Comparison of ENCODE assay signal across 24 cellular contexts in genomic region chr14:99171396-99171795, GRCh38.
"Had no signal": no experiment of that assay in that cellular context is flagged by ENCODE, and none has a peak within 500 bp of the region (broad histone marks: within the 10 kb centered on the region; RNA-seq: fewer than 3 reads in every experiment).

No MANE protein-coding gene starts in this region.

- H3K27ac Mint-ChIP-seq: T-helper 1 cell treated with Interleukin-12 subunit alpha and Interleukin-12 subunit beta and Interleukin-4 antibody, amounts not matched to agents 30 μg/mL and 1 μg/mL, for 36 hours; WTC11 had no signal

- H3K9me3 ChIP-seq: ascending aorta, body of pancreas, MG63, Peyer's patch, SJSA1 had no signal

- DNase-seq: activated CD4-positive, alpha-beta T cell treated with anti-CD3 and anti-CD28 coated beads for 48 hours; activated CD4-positive, alpha-beta T cell treated with anti-CD3 and anti-CD28 coated beads, Interleukin-2, amount 50 U/mL, for 4 hours; activated CD4-positive, CD25-positive, alpha-beta regulatory T cell treated with anti-CD3 and anti-CD28 coated beads, Interleukin-2, amount 50 U/mL, for 72 hours; activated CD8-positive, alpha-beta memory T cell treated with anti-CD3 and anti-CD28 coated beads for 24 hours; activated effector memory CD4-positive, alpha-beta T cell treated with Interleukin-2 at 50 U/mL for 16 hours; activated naive CD4-positive, alpha-beta T cell treated with Interleukin-2 at 50 U/mL for 16 hours; amniotic stem cell; body of pancreas; central memory CD4-positive, alpha-beta T cell; MG63; MV-4-11; NCI-H1092 treated with DMSO at 0.1 percent for 48 hours; NCI-H1417 treated with DMSO at 0.1 percent for 48 hours; NCI-H1694; NCI-H2029; NCI-H510A treated with DMSO at 0.1 percent for 48 hours; Right ventricle myocardium superior; T-helper 9 cell had no signal

- H3K4me3 Mint-ChIP-seq: T-helper 1 cell treated with Interleukin-12 subunit alpha and Interleukin-12 subunit beta and Interleukin-4 antibody, amounts not matched to agents 30 μg/mL and 1 μg/mL, for 36 hours; WTC11 had no signal

- H3K36me3 ChIP-seq: ascending aorta, MG63, SJSA1 had no signal

- ATAC-seq: body of pancreas, WTC11 had no signal

- H3K4me3 ChIP-seq: ascending aorta, body of pancreas, MG63, Peyer's patch, SJSA1 had no signal

- H3K4me1 ChIP-seq: ascending aorta, body of pancreas, Peyer's patch, SJSA1 had no signal

- H3K27ac ChIP-seq: ascending aorta, body of pancreas, Peyer's patch, RWPE1, SJSA1 had no signal

- H3K27me3 ChIP-seq: ascending aorta, body of pancreas, MG63, Peyer's patch, SJSA1 had no signal
